ENCODE assay signal across 13 cellular contexts in genomic region chr7:25752967-25753791, GRCh38.
DNase-seq lines count a peak whose midpoint lies in the region; ATAC-seq, FAIRE-seq and TF ChIP-seq lines count a peak whose summit lies in the region.
"Had no signal": no experiment of that assay in that cellular context is flagged by ENCODE, and none has a peak within 500 bp of the region (broad histone marks: within the 10 kb centered on the region; RNA-seq: fewer than 3 reads in every experiment).

No MANE protein-coding gene starts in this region.

- 82 to 86% methylated on average over 16 of the region's 16 CpGs for WGBS in heart right ventricle, 2 donors
- WGBS in pancreas, 2 donors, result 84 to 86% methylated on average over 16 of the region's 16 CpGs

- no peaks in the 10 kb centered on the region for H3K27me3 Mint-ChIP-seq in osteocyte (ENCODE audit: unreplicated experiment)

- H3K9me3 ChIP-seq in RWPE2 (ENCODE audit: severe bottlenecking), result no peaks in the 10 kb centered on the region
- no peaks in the 10 kb centered on the region for H3K9me3 ChIP-seq in heart right ventricle
- no peaks in the 10 kb centered on the region for H3K9me3 ChIP-seq in pancreas

- H3K4me3 ChIP-seq in RWPE2 (ENCODE audit: severe bottlenecking), result no peak overlapping the region
- H3K4me3 ChIP-seq in heart right ventricle, result no peak overlapping the region
- H3K4me3 ChIP-seq in pancreas, result no peak overlapping the region

- H3K36me3 Mint-ChIP-seq in osteocyte (ENCODE audit: unreplicated experiment), result peaks cover 10% of the 10 kb centered on the region

- no peak for FAIRE-seq in pancreas (lab: Jason Lieb, UNC)

- H3K27me3 ChIP-seq in RWPE2 (ENCODE audit: insufficient read depth, poor library complexity, severe bottlenecking) (peaks cover 7% of the 10 kb centered on the region), heart right ventricle (no peaks in the 10 kb centered on the region), pancreas (no peaks in the 10 kb centered on the region)

- ATAC-seq in RWPE2 (ENCODE audit: low read depth) (peak; percentile 66), heart right ventricle (peak in 7 of 8 donors; percentile 8 to 59 (median 39)), HG02588 (IDR thresholded peaks at IDR 0.05; ENCODE audit: unreplicated experiment) (no peak), pancreas (no peak)

- H3K4me1 Mint-ChIP-seq in osteocyte (ENCODE audit: unreplicated experiment), result peaks cover 52% of the 10 kb centered on the region

- H3K36me3 ChIP-seq in RWPE2 (ENCODE audit: low read depth) (no peaks in the 10 kb centered on the region), heart right ventricle (no peaks in the 10 kb centered on the region), pancreas (no peaks in the 10 kb centered on the region)

- peak overlapping the region; percentile 98 for H3K27ac Mint-ChIP-seq in osteocyte (ENCODE audit: unreplicated experiment)

- DNase-seq in COLO829 (ENCODE audit: low spot score) (peak; percentile 49), RWPE2 (ENCODE audit: low spot score) (no peak), heart right ventricle (no peak), osteocyte (ENCODE audit: extremely low spot score, unreplicated experiment) (peak; percentile 88), pancreas (no peak)
- no peak for DNase-seq in activated CD4-positive, alpha-beta T cell treated with anti-CD3 and anti-CD28 coated beads, Interleukin-2, amount 50 U/mL, for 4 hours
- no peak for DNase-seq in stimulated activated CD4-positive, alpha-beta T cell treated with anti-CD3 and anti-CD28 coated beads, Interleukin-15, amount 100 ng/mL, for 24 hours
- DNase-seq: activated T-cell treated with anti-CD3 and anti-CD28 coated beads for 4 hours; NCI-H748 treated with DMSO at 0.1 percent for 48 hours; stimulated activated naive CD4-positive, alpha-beta T cell treated with Interleukin-2 at 50 U/mL for 16 hours; T-helper 2 cell had no signal

- no peak overlapping the region for H3K27ac ChIP-seq in RWPE2 (ENCODE audit: poor library complexity, severe bottlenecking)
- peak overlapping the region in 4 of 10 donors; percentile 27 to 68 (median 42) for H3K27ac ChIP-seq in heart right ventricle
- no peak overlapping the region for H3K27ac ChIP-seq in pancreas
- H3K27ac ChIP-seq: KMS-11 had no signal

- intact Hi-C loops in heart right ventricle (cut with DNase I) (loop anchor here in 1 of 10 donors (5.0 kb wide), 1 partner anchor 89 kb away; no protein-coding TSS in a partner anchor), pancreas (cut with DNase I) (no loop called here)

- no peak overlapping the region for H3K4me3 Mint-ChIP-seq in osteocyte (ENCODE audit: unreplicated experiment)

- H3K9me3 Mint-ChIP-seq in osteocyte (ENCODE audit: unreplicated experiment), result peaks cover 6% of the 10 kb centered on the region

- TF ChIP-seq CTCF in RWPE2 (IDR thresholded peaks at IDR 0.05; ENCODE audit: poor library complexity, severe bottlenecking) (no peak), heart right ventricle (IDR thresholded peaks at IDR 0.05) (no peak), osteocyte (IDR thresholded peaks at IDR 0.05) (no peak), pancreas (IDR thresholded peaks at IDR 0.05) (no peak)

- H3K4me1 ChIP-seq in RWPE2 (ENCODE audit: insufficient read depth, poor library complexity, severe bottlenecking) (no peaks in the 10 kb centered on the region), heart right ventricle (peaks cover 0 to 18% (median 9%) of the 10 kb centered on the region in 9 donors), pancreas (no peaks in the 10 kb centered on the region)

Comparison
In these comparisons a context has a peak if more than half of its experiments do, and no peak if none do; other contexts are left out.
1. DNase-seq: peak in COLO829 (single experiment) and osteocyte (single experiment); none in RWPE2 (single experiment), heart right ventricle (0 of 2), pancreas (0 of 6), activated CD4-positive, alpha-beta T cell treated with anti-CD3 and anti-CD28 coated beads, Interleukin-2, amount 50 U/mL, for 4 hours (0 of 2) and stimulated activated CD4-positive, alpha-beta T cell treated with anti-CD3 and anti-CD28 coated beads, Interleukin-15, amount 100 ng/mL, for 24 hours (single experiment).
2. ATAC-seq: peak in RWPE2 (single experiment) and heart right ventricle (7 of 8); none in HG02588 (single experiment) and pancreas (0 of 4).